Comparison of ENCODE assay signal across 10 cellular contexts in genomic region chr9:136552117-136552685, GRCh38. TPM values are rescaled to one million over a fixed set of nuclear protein-coding genes. Genes with fewer than 3 reads are reported as not detected.
DNase-seq lines count a peak whose midpoint lies in the region; ATAC-seq and TF ChIP-seq lines count a peak whose summit lies in the region.
"Had no signal": no experiment of that assay in that cellular context is flagged by ENCODE, and none has a peak within 500 bp of the region (broad histone marks: within the 10 kb centered on the region; RNA-seq: fewer than 3 reads in every experiment).

No MANE protein-coding gene starts in this region.

- in situ Hi-C loops in brain microvascular endothelial cell (cut with HindIII; ENCODE audit: low pct_ligation_motif_present, low sequenced_read_pairs): no loop called here

- peak; percentile 95 for DNase-seq in AG10803 (ENCODE audit: low read depth)
- peak; percentile 42 for DNase-seq in brain microvascular endothelial cell
- no peak for DNase-seq in mesothelial cell of epicardium (ENCODE audit: low spot score in 2 of 2, unreplicated experiment in 2 of 2)
- DNase-seq in HEK293T (ENCODE audit: extremely low spot score): no peak
- no peak for DNase-seq in RKO (ENCODE audit: low spot score)
- DNase-seq: cortex of kidney, NCI-H187 had no signal

- H3K36me3 Mint-ChIP-seq in IgD-negative memory B cell: no peaks in the 10 kb centered on the region
- no peaks in the 10 kb centered on the region for H3K36me3 Mint-ChIP-seq in mesothelial cell of epicardium

- peak overlapping the region; percentile 3 for H3K27ac ChIP-seq in brain microvascular endothelial cell

- H3K4me1 Mint-ChIP-seq in IgD-negative memory B cell (peaks cover 7 to 9% (median 8%) of the 10 kb centered on the region in 3 donors), mesothelial cell of epicardium (peaks cover 72% of the 10 kb centered on the region)

- H3K27me3 ChIP-seq in brain microvascular endothelial cell (replicated peaks): no peaks in the 10 kb centered on the region

- H3K27ac Mint-ChIP-seq in IgD-negative memory B cell (peak overlapping the region; percentile 65 to 83 (median 69)), mesothelial cell of epicardium (peak overlapping the region; percentile 97)

- H3K4me3 Mint-ChIP-seq in IgD-negative memory B cell (peak overlapping the region; percentile 56 to 89 (median 86)), mesothelial cell of epicardium (peak overlapping the region; percentile 33)

- CTCF ChIA-PET in HEK293T (lab: Yijun Ruan, JAX): no interaction called here

- H3K4me3 ChIP-seq in AG10803 (ENCODE audit: low read length) (peak overlapping the region; percentile 39), brain microvascular endothelial cell (ENCODE audit: low read depth, low read length) (no peak overlapping the region)

- ATAC-seq in HG03342 (IDR thresholded peaks at IDR 0.05; ENCODE audit: unreplicated experiment) (no peak), HG03280 (IDR thresholded peaks at IDR 0.05; ENCODE audit: unreplicated experiment) (no peak)

- H3K36me3 ChIP-seq in brain microvascular endothelial cell (replicated peaks): no peaks in the 10 kb centered on the region

- POLR2A ChIA-PET in HEK293T (lab: Yijun Ruan, JAX): no interaction called here

- peak; percentile 16; the same call in 1 of the 2 replicates for TF ChIP-seq CTCF in AG10803 (conservative IDR thresholded peaks at IDR 0.05; ENCODE audit: low read length)
- no peak for TF ChIP-seq CTCF in brain microvascular endothelial cell (IDR thresholded peaks at IDR 0.05; ENCODE audit: low read depth, low read length, missing control alignments)
- TF ChIP-seq CTCF in mesothelial cell of epicardium (IDR thresholded peaks at IDR 0.05; ENCODE audit: unreplicated experiment): no peak

- H3K9me3 Mint-ChIP-seq in IgD-negative memory B cell (no peaks in the 10 kb centered on the region), mesothelial cell of epicardium (no peaks in the 10 kb centered on the region)

- H3K27me3 Mint-ChIP-seq in IgD-negative memory B cell (no peaks in the 10 kb centered on the region), mesothelial cell of epicardium (ENCODE audit: low read depth) (no peaks in the 10 kb centered on the region)

TF ChIP-seq in HEK293T, 16 proteins besides CTCF, POLR2A, EP300 and RAD21:
- TF ChIP-seq HDGF (IDR thresholded peaks at IDR 0.05; ENCODE audit: borderline replicate concordance) (no peak), LEF1 (IDR thresholded peaks at IDR 0.05; ENCODE audit: borderline replicate concordance) (no peak), FOXM1 (IDR thresholded peaks at IDR 0.05; ENCODE audit: borderline replicate concordance) (no peak), NFRKB (IDR thresholded peaks at IDR 0.05) (no peak), CTBP1 (IDR thresholded peaks at IDR 0.05; ENCODE audit: borderline replicate concordance) (no peak), PKNOX1 (IDR thresholded peaks at IDR 0.05) (no peak), ZNF384 (IDR thresholded peaks at IDR 0.05) (no peak), FOXK2 (IDR thresholded peaks at IDR 0.05) (no peak), L3MBTL2 (conservative IDR thresholded peaks at IDR 0.05) (no peak), TARDBP (IDR thresholded peaks at IDR 0.05) (no peak), FOXA1 (IDR thresholded peaks at IDR 0.05) (no peak), SUZ12 (IDR thresholded peaks at IDR 0.05) (no peak), ARNT (IDR thresholded peaks at IDR 0.05) (no peak), ELF4 (IDR thresholded peaks at IDR 0.05) (no peak)

RNA-seq across cellular contexts. Expression of gene NOTCH1, which starts 6.4 kb away (rescaled TPM):
- 3.5 TPM for polyA plus RNA-seq in IgD-negative memory B cell
- 104 to 107 TPM (median 104 TPM) in 3 replicates for total RNA-seq in mesothelial cell of epicardium

Comparison
In these comparisons a context has a peak if more than half of its experiments do, and no peak if none do; other contexts are left out.
1. DNase-seq: peak in AG10803 (single experiment) and brain microvascular endothelial cell (single experiment); none in mesothelial cell of epicardium (0 of 2), HEK293T (single experiment) and RKO (single experiment).